In genomic region chr18:77086034-77086433, GRCh38 we compare ENCODE assay signal across 10 cellular contexts. TPM values are rescaled to one million over a fixed set of nuclear protein-coding genes. Genes with fewer than 3 reads are reported as not detected.
DNase-seq lines count a peak whose midpoint lies in the region; ATAC-seq, FAIRE-seq and TF ChIP-seq lines count a peak whose summit lies in the region.
"Had no signal": no experiment of that assay in that cellular context is flagged by ENCODE, and none has a peak within 500 bp of the region (broad histone marks: within the 10 kb centered on the region; RNA-seq: fewer than 3 reads in every experiment).

No MANE protein-coding gene starts in this region.

- H3K36me3 Mint-ChIP-seq in activated CD4-positive, alpha-beta T cell treated with anti-CD3 and anti-CD28 coated beads for 36 hours (ENCODE audit: low read depth) = peaks cover 45% of the 10 kb centered on the region
- H3K36me3 Mint-ChIP-seq in WTC11 = no peaks in the 10 kb centered on the region; the same call in 1 of the 2 replicates

- H3K9me3 Mint-ChIP-seq in activated CD4-positive, alpha-beta T cell treated with anti-CD3 and anti-CD28 coated beads for 36 hours (ENCODE audit: low read depth) = no peaks in the 10 kb centered on the region
- no peaks in the 10 kb centered on the region for H3K9me3 Mint-ChIP-seq in WTC11

- H3K4me1 ChIP-seq in spleen = peaks cover 16 to 97% (median 63%) of the 10 kb centered on the region in 6 donors
- H3K4me1 ChIP-seq in adrenal gland (replicated peaks in 1 of 2) = peaks cover 0 to 26% of the 10 kb centered on the region in 2 donors

- no peaks in the 10 kb centered on the region for H3K27me3 Mint-ChIP-seq in activated CD4-positive, alpha-beta T cell treated with anti-CD3 and anti-CD28 coated beads for 36 hours
- H3K27me3 Mint-ChIP-seq in WTC11 (ENCODE audit: low read depth) = peaks cover 13% of the 10 kb centered on the region

- DNase-seq in activated CD4-positive, alpha-beta T cell treated with anti-CD3 and anti-CD28 coated beads for 36 hours = no peak
- no peak for DNase-seq in activated CD4-positive, alpha-beta T cell treated with anti-CD3 and anti-CD28 coated beads for 1 hour
- no peak for DNase-seq in WTC11 (ENCODE audit: low spot score)
- peak; percentile 45 to 54 for DNase-seq in frontal cortex (ENCODE audit: low spot score in 2 of 2)
- no peak for DNase-seq in spleen
- DNase-seq in adrenal gland = no peak
- no peak for DNase-seq in activated CD4-positive, CD25-positive, alpha-beta regulatory T cell treated with anti-CD3 and anti-CD28 coated beads, Interleukin-2, amount 50 U/mL, for 72 hours
- DNase-seq: stimulated activated CD4-positive, alpha-beta T cell treated with anti-CD3 and anti-CD28 coated beads, Interleukin-4, amount 100 ng/mL, for 24 hours had no signal

- ATAC-seq in activated CD4-positive, alpha-beta T cell treated with anti-CD3 and anti-CD28 coated beads for 36 hours = peak; percentile 61
- ATAC-seq in WTC11 (no peak), HG03354 (IDR thresholded peaks at IDR 0.05; ENCODE audit: poor library complexity, severe bottlenecking, unreplicated experiment) (no peak)

- 71 to 89% (median 88%) methylated on average over 3 of the region's 3 CpGs for WGBS in spleen, 5 donors
- WGBS in adrenal gland, 4 donors = 57 to 76% (median 73%) methylated on average over 3 of the region's 3 CpGs

- no peak for FAIRE-seq in frontal cortex (lab: Jason Lieb, UNC)
- FAIRE-seq: A204.1 had no signal

- H3K27me3 ChIP-seq in spleen (replicated peaks in 1 of 7) = peaks cover 0 to 10% (median 0%) of the 10 kb centered on the region in 7 donors
- no peaks in the 10 kb centered on the region for H3K27me3 ChIP-seq in adrenal gland

- peaks cover 64% of the 10 kb centered on the region for H3K4me1 Mint-ChIP-seq in activated CD4-positive, alpha-beta T cell treated with anti-CD3 and anti-CD28 coated beads for 36 hours
- H3K4me1 Mint-ChIP-seq in WTC11 = peaks cover 52% of the 10 kb centered on the region

- H3K27ac ChIP-seq in spleen (peak overlapping the region in 6 of 8 donors; percentile 23 to 77 (median 62)), adrenal gland (peak overlapping the region in 1 of 5 donors; percentile 51)

- intact Hi-C loops in activated CD4-positive, alpha-beta T cell treated with anti-CD3 and anti-CD28 coated beads for 36 hours (cut with DNase I, micrococcal nuclease) = no loop called here
- intact Hi-C loops in spleen (cut with DNase I; ENCODE audit: low total_unique reads) = no loop called here
- intact Hi-C loops in adrenal gland (cut with DNase I) = no loop called here

- peak overlapping the region in 1 of 8 donors; percentile 47 for H3K4me3 ChIP-seq in spleen
- no peak overlapping the region for H3K4me3 ChIP-seq in adrenal gland

- peak overlapping the region; percentile 17 for H3K27ac Mint-ChIP-seq in activated CD4-positive, alpha-beta T cell treated with anti-CD3 and anti-CD28 coated beads for 36 hours
- H3K27ac Mint-ChIP-seq in WTC11 = no peak overlapping the region

- H3K4me3 Mint-ChIP-seq in activated CD4-positive, alpha-beta T cell treated with anti-CD3 and anti-CD28 coated beads for 36 hours = no peak overlapping the region
- H3K4me3 Mint-ChIP-seq in WTC11 = peak overlapping the region; percentile 68; the same call in 1 of the 2 replicates

- POLR2A ChIA-PET in activated CD4-positive, alpha-beta T cell treated with anti-CD3 and anti-CD28 coated beads for 36 hours (lab: Charles Lee) = interaction anchor here (0.6 kb wide), 1 partner anchor 46 kb away, joined by 3 read pairs; the partner anchor contains the start of gene MBP
- POLR2A ChIA-PET in WTC11 (lab: Charles Lee) = no interaction called here

- H3K9me3 ChIP-seq in spleen (no peaks in the 10 kb centered on the region), adrenal gland (replicated peaks in 1 of 3) (no peaks in the 10 kb centered on the region)

- H3K36me3 ChIP-seq in spleen (peaks cover 0 to 35% (median 5%) of the 10 kb centered on the region in 6 donors), adrenal gland (replicated peaks in 1 of 2) (no peaks in the 10 kb centered on the region)

- TF ChIP-seq CTCF in WTC11 (IDR thresholded peaks at IDR 0.05) (no peak), spleen (IDR thresholded peaks at IDR 0.05 in 8 of 11, conservative IDR thresholded peaks at IDR 0.05 in 3 of 11) (no peak), adrenal gland (IDR thresholded peaks at IDR 0.05) (no peak)

- TF ChIP-seq POLR2A in spleen (IDR thresholded peaks at IDR 0.05) (no peak), adrenal gland (IDR thresholded peaks at IDR 0.05) (no peak)

- CTCF ChIA-PET in activated CD4-positive, alpha-beta T cell treated with anti-CD3 and anti-CD28 coated beads for 36 hours (lab: Charles Lee) = interaction anchor here (0.6 kb wide), 2 partner anchors 10 to 598 kb away, joined by 3 read pairs; no protein-coding TSS in a partner anchor
- CTCF ChIA-PET in WTC11 (lab: Charles Lee) = interaction anchor here (0.7 kb wide), 1 partner anchor 126 kb away, joined by 3 read pairs; no protein-coding TSS in a partner anchor

TF ChIP-seq in WTC11, 78 proteins besides CTCF, POLR2A, EP300 and RAD21 (continues in another document):
- TF ChIP-seq ZNF281 (CRISPR knock-in tag; IDR thresholded peaks at IDR 0.05) = no peak
- TF ChIP-seq ZNF121 (CRISPR knock-in tag; IDR thresholded peaks at IDR 0.05) = no peak
- TF ChIP-seq, protein P1, sequence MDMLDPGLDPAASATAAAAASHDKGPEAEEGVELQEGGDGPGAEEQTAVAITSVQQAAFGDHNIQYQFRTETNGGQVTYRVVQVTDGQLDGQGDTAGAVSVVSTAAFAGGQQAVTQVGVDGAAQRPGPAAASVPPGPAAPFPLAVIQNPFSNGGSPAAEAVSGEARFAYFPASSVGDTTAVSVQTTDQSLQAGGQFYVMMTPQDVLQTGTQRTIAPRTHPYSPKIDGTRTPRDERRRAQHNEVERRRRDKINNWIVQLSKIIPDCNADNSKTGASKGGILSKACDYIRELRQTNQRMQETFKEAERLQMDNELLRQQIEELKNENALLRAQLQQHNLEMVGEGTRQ (CRISPR knock-in tag; IDR thresholded peaks at IDR 0.05) = no peak
- TF ChIP-seq ERG (CRISPR knock-in tag; IDR thresholded peaks at IDR 0.05) = no peak
- no peak for TF ChIP-seq E2F1 (CRISPR knock-in tag; IDR thresholded peaks at IDR 0.05)
- TF ChIP-seq, protein P2, sequence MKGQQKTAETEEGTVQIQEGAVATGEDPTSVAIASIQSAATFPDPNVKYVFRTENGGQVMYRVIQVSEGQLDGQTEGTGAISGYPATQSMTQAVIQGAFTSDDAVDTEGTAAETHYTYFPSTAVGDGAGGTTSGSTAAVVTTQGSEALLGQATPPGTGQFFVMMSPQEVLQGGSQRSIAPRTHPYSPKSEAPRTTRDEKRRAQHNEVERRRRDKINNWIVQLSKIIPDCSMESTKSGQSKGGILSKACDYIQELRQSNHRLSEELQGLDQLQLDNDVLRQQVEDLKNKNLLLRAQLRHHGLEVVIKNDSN (CRISPR knock-in tag; IDR thresholded peaks at IDR 0.05) = no peak
- no peak for TF ChIP-seq NFE2L1 (CRISPR knock-in tag; IDR thresholded peaks at IDR 0.05)
- TF ChIP-seq ZNF219 (CRISPR knock-in tag; IDR thresholded peaks at IDR 0.05; ENCODE audit: borderline replicate concordance) = no peak
- no peak for TF ChIP-seq GABPB1 (CRISPR knock-in tag; IDR thresholded peaks at IDR 0.05)

RNA-seq across cellular contexts. Expression of gene MBP, which starts 46.5 kb away (rescaled TPM):
- 10 to 100 TPM; 47.0 to 65.7 TPM for total RNA-seq in activated CD4-positive, alpha-beta T cell treated with anti-CD3 and anti-CD28 coated beads for 36 hours
- 19.6 to 20.2 TPM (median 19.6 TPM) in 3 replicates for total RNA-seq in WTC11 (2021)
- total RNA-seq in frontal cortex = 7.7 TPM
- total RNA-seq in spleen = 10 to 100 TPM; 62.5 to 96.0 (median 79.4) TPM
- polyA plus RNA-seq in spleen = 10 to 100 TPM; 11.1 to 16.4 (median 11.2) TPM
- 10 to 100 TPM; 11.2 to 23.7 (median 16.0) TPM for total RNA-seq in adrenal gland
- polyA plus RNA-seq in adrenal gland = 1 to 10 TPM; 3.5 to 7.6 (median 6.2) TPM

Comparison
In these comparisons a context has a peak if more than half of its experiments do, and no peak if none do; other contexts are left out.
1. DNase-seq: peak in frontal cortex (2 of 2); none in activated CD4-positive, alpha-beta T cell treated with anti-CD3 and anti-CD28 coated beads for 36 hours (single experiment), activated CD4-positive, alpha-beta T cell treated with anti-CD3 and anti-CD28 coated beads for 1 hour (single experiment), WTC11 (single experiment), spleen (single experiment), adrenal gland (0 of 7) and activated CD4-positive, CD25-positive, alpha-beta regulatory T cell treated with anti-CD3 and anti-CD28 coated beads, Interleukin-2, amount 50 U/mL, for 72 hours (single experiment).